8 cellular contexts compared by ENCODE assay signal in the genomic region with DNA sequence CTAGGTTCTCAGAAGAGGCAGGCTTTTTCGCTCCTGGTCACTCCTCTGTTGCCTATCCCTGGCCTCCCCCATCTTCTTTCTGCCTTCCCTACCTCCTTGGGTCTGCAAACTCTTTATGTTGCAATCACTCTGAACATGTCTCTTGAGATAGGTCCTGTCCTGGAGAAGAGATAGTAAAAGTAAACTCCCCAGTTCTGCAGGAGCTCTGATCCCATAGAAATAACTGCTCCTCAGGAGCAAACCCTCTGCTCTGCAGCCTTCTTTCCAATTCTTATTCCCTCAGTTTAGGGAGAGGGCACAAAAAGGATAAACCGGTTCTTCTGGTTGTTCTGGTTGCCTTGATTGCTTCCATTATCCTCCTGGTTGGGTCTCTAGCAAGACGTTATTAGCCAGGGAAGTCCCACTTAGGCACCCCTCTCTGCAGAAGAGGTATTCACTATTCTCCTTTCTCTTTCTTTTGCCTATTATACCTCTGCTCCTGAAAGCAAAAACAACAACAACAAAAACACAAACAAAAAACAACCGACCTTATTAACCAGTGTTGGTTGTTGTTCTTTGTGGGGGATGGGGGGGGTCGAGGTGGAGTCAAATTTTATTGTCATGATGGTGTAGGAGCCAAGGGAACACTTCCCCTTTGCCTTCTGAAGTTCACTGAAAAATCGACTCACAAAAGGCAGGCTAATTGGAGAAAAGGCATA. TPM values are rescaled to one million over a fixed set of nuclear protein-coding genes. Genes with fewer than 3 reads are reported as not detected.
DNase-seq lines count a peak whose midpoint lies in the region; ATAC-seq, FAIRE-seq and TF ChIP-seq lines count a peak whose summit lies in the region.

No MANE protein-coding gene starts in this region.

- H3K4me3 ChIP-seq in CD8-positive, alpha-beta T cell (ENCODE audit: low read depth, low read length): peak overlapping the region; percentile 86
- H3K4me3 ChIP-seq in LNCaP clone FGC (ENCODE audit: low read depth, low read length) (peak overlapping the region; percentile 77), astrocyte of the cerebellum (ENCODE audit: low read depth, low read length) (peak overlapping the region; percentile 28), kidney (ENCODE audit: low read length in 2 of 2) (peak overlapping the region; percentile 91 to 93), tibial artery (peak overlapping the region; percentile 61 to 73)

- TF ChIP-seq CTCF in CD8-positive, alpha-beta T cell (IDR thresholded peaks at IDR 0.05): no peak
- TF ChIP-seq CTCF in LNCaP clone FGC (IDR thresholded peaks at IDR 0.05; ENCODE audit: control insufficient read depth, extremely low read depth, insufficient read depth): no peak
- TF ChIP-seq CTCF in astrocyte of the cerebellum (IDR thresholded peaks at IDR 0.05; ENCODE audit: low read depth, low read length, missing control alignments): no peak
- no peak for TF ChIP-seq CTCF in kidney (IDR thresholded peaks at IDR 0.05; ENCODE audit: borderline replicate concordance, extremely low read depth, insufficient read depth)
- TF ChIP-seq CTCF in tibial artery (IDR thresholded peaks at IDR 0.05): no peak

- peaks cover 23% of the 10 kb centered on the region for H3K36me3 ChIP-seq in CD8-positive, alpha-beta T cell (ENCODE audit: insufficient read depth, low read length)
- H3K36me3 ChIP-seq in kidney (ENCODE audit: control insufficient read depth in 1 of 2, insufficient read depth in 2 of 2, low read length in 2 of 2) (peaks cover 10 to 12% of the 10 kb centered on the region in 2 donors), tibial artery (peaks cover 7 to 22% (median 19%) of the 10 kb centered on the region in 3 donors)

- H3K9me3 ChIP-seq in CD8-positive, alpha-beta T cell (ENCODE audit: low read length): no peaks in the 10 kb centered on the region
- peaks cover 0 to 3% of the 10 kb centered on the region in 2 donors for H3K9me3 ChIP-seq in kidney (ENCODE audit: control insufficient read depth in 1 of 2, low read length in 2 of 2)
- H3K9me3 ChIP-seq in tibial artery: peaks cover 0 to 3% (median 0%) of the 10 kb centered on the region in 3 donors

- ATAC-seq in CD8-positive, alpha-beta T cell: no peak
- ATAC-seq in GM18868 (IDR thresholded peaks at IDR 0.05; ENCODE audit: unreplicated experiment): no peak
- no peak for ATAC-seq in activated CD4-positive, CD25-positive, alpha-beta regulatory T cell treated with anti-CD3 and anti-CD28 coated beads, Interleukin-2, amount 50 U/mL, for 24 hours
- no peak for ATAC-seq in HG02981 (IDR thresholded peaks at IDR 0.05; ENCODE audit: unreplicated experiment)

- POLR2A ChIA-PET in CD8-positive, alpha-beta T cell (lab: Charles Lee): interaction anchor here (1.1 to 2.8 kb wide), 5 partner anchors 9 to 140 kb away, joined by 3 to 15 read pairs (median 4); a partner anchor contains a TSS

- H3K27ac Mint-ChIP-seq in CD8-positive, alpha-beta T cell: peak overlapping the region; percentile 87

- peak overlapping the region; percentile 77 to 78 for H3K9ac ChIP-seq in kidney (ENCODE audit: low read length in 2 of 2)

- in situ Hi-C loops in astrocyte of the cerebellum (cut with HindIII; ENCODE audit: low sequenced_read_pairs): no loop called here

- DNase-seq in CD8-positive, alpha-beta T cell: no peak
- DNase-seq in LNCaP clone FGC (ENCODE audit: low read depth) (peak; percentile 51), astrocyte of the cerebellum (ENCODE audit: low read depth) (no peak), kidney (no peak), tibial artery (no peak)

- CTCF ChIA-PET in CD8-positive, alpha-beta T cell (lab: Charles Lee): interaction anchor here (0.9 to 1.6 kb wide), 2 partner anchors 28 to 30 kb away, joined by 3 to 6 read pairs; no protein-coding TSS in a partner anchor

- H3K27ac ChIP-seq in CD8-positive, alpha-beta T cell (ENCODE audit: low read depth, low read length): peak overlapping the region; percentile 7
- H3K27ac ChIP-seq in kidney (ENCODE audit: low read depth in 2 of 2, low read length in 2 of 2) (peak overlapping the region; percentile 55 to 96), tibial artery (peak overlapping the region; percentile 93 to 95)

- H3K4me1 Mint-ChIP-seq in CD8-positive, alpha-beta T cell (ENCODE audit: low read depth): peaks cover 86% of the 10 kb centered on the region

- H3K9me3 Mint-ChIP-seq in CD8-positive, alpha-beta T cell: no peaks in the 10 kb centered on the region

- peaks cover 69% of the 10 kb centered on the region for H3K4me1 ChIP-seq in CD8-positive, alpha-beta T cell (ENCODE audit: insufficient read depth, low read length)
- H3K4me1 ChIP-seq in kidney (ENCODE audit: control insufficient read depth in 1 of 2, insufficient read depth in 1 of 2, low read depth in 1 of 2, low read length in 2 of 2) (peaks cover 28 to 29% of the 10 kb centered on the region in 2 donors), tibial artery (peaks cover 0 to 64% (median 52%) of the 10 kb centered on the region in 4 donors)

- intact Hi-C loops in CD8-positive, alpha-beta T cell (cut with DNase I, micrococcal nuclease): loop anchor here (2.0 to 5.0 kb wide), 3 partner anchors 29 to 634 kb away; a partner anchor contains a TSS
- intact Hi-C loops in kidney (cut with DNase I) (no loop called here), tibial artery (cut with DNase I; ENCODE audit: low total_unique reads) (no loop called here)

- H3K27me3 ChIP-seq in CD8-positive, alpha-beta T cell (ENCODE audit: insufficient read depth, low read length): no peaks in the 10 kb centered on the region
- no peaks in the 10 kb centered on the region for H3K27me3 ChIP-seq in tibial artery

- H3K27me3 Mint-ChIP-seq in CD8-positive, alpha-beta T cell (ENCODE audit: low read depth): no peaks in the 10 kb centered on the region

- peak overlapping the region; percentile 95 for H3K4me3 Mint-ChIP-seq in CD8-positive, alpha-beta T cell

- peaks cover 52% of the 10 kb centered on the region for H3K36me3 Mint-ChIP-seq in CD8-positive, alpha-beta T cell

- no peak for FAIRE-seq in kidney (lab: Jason Lieb, UNC)

RNA-seq across cellular contexts. Expression of a gene that starts 1.0 kb away (rescaled TPM):
- 10 to 100 TPM; 13.2 to 13.6 TPM for total RNA-seq in CD8-positive, alpha-beta T cell
- 27.9 TPM for total RNA-seq in kidney
- polyA plus RNA-seq in kidney (ENCODE audit: insufficient read depth, low read depth, low replicate concordance): 12.2 TPM

RNA-seq across cellular contexts. Expression of a gene that starts 33.1 kb away (rescaled TPM):
- not detected for total RNA-seq in CD8-positive, alpha-beta T cell
- 0.76 TPM for total RNA-seq in kidney
- 0.54 TPM for polyA plus RNA-seq in kidney (ENCODE audit: insufficient read depth, low read depth, low replicate concordance)

Comparison
In these comparisons a context has a peak if more than half of its experiments do, and no peak if none do; other contexts are left out.
1. H3K27ac ChIP-seq: peak in every context shown above with its lines; median percentile 94 in tibial artery; 76 in kidney; 7 in CD8-positive, alpha-beta T cell.
2. H3K4me3 ChIP-seq: peak in every context shown above with its lines; median percentile 92 in kidney; 86 in CD8-positive, alpha-beta T cell; 77 in LNCaP clone FGC; 67 in tibial artery; 28 in astrocyte of the cerebellum.
3. intact Hi-C loops: an anchor here in CD8-positive, alpha-beta T cell (2.0 to 5.0 kb wide); none called in kidney and tibial artery.